Comparison of ENCODE assay signal across 16 cellular contexts in the genomic region with DNA sequence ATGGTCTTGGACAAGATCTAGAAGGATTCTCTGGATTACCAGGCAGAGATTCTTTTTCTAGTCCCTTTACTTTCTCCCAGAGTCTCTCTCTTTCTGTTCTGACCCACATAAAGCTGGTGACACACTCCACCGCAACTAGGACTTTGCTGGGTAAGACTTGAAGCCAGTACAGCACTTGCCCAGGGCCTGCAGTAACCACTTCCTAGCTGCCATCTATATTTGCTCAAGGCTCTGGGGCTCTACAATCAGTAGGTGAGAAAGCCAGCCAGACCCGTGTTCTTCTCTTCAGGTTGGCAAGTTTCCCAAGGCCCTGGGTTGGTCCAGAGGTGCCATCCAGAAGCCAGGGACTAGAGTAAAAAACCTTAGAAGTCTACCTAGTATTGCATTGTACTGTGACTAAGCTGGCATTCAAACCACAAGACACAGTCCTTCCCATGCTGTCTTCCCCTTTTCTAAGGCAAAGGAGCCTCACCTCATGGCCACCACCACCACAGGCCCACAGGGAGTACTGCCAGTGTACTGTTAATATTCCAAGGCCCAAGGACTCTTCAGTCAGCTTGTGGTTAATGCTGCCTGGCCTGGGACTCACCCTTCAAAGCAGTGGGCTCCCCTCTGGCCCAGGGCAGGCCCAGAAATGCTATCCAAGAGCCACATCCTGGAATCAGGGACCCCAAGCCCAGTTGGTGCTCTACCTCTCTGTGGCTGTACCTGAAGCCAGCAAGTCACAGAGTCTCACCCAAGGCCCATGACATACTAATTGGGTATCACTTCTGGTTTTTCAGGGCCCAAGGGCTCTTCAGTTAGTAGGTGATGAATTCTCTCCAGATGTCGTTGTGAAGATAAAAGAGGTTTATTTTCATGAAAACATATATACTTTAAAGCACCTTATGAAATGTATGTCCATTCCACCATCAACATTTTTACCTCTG. TPM values are rescaled to one million over a fixed set of nuclear protein-coding genes. Genes with fewer than 3 reads are reported as not detected.
DNase-seq lines count a peak whose midpoint lies in the region; ATAC-seq and TF ChIP-seq lines count a peak whose summit lies in the region.
"Had no signal": no experiment of that assay in that cellular context is flagged by ENCODE, and none has a peak within 500 bp of the region (broad histone marks: within the 10 kb centered on the region; RNA-seq: fewer than 3 reads in every experiment).

No MANE protein-coding gene starts in this region.

- ATAC-seq in HG03175 (IDR thresholded peaks at IDR 0.05; ENCODE audit: unreplicated experiment) = peak; percentile 70
- ATAC-seq in stimulated activated effector memory CD8-positive, alpha-beta T cell treated with anti-CD3 and anti-CD28 coated beads, Interleukin-12 subunit alpha, Interleukin-12 subunit beta, amount 100 ng/mL, for 72 hours = peak; percentile 34

- POLR2A ChIA-PET in OCI-LY7 (lab: Charles Lee) = interaction anchor here (0.6 kb wide), 1 partner anchor 197 kb away, joined by 3 read pairs; no protein-coding TSS in a partner anchor

- peaks cover 6% of the 10 kb centered on the region; the same call in 1 of the 2 replicates for H3K79me2 ChIP-seq in OCI-LY7 (ENCODE audit: insufficient read depth, low read depth, low read length)

- CTCF ChIA-PET in OCI-LY7 (lab: Charles Lee; ENCODE audit: unreplicated experiment) = no interaction called here

- no peak overlapping the region for H2AFZ ChIP-seq in OCI-LY7 (ENCODE audit: low read length)

- no peaks in the 10 kb centered on the region for H3K9me3 Mint-ChIP-seq in activated naive CD4-positive, alpha-beta T cell treated with anti-CD3 and anti-CD28 coated beads, Interleukin-2, amount 50 U/mL, for 24 hours
- no peaks in the 10 kb centered on the region for H3K9me3 Mint-ChIP-seq in stimulated activated effector memory CD8-positive, alpha-beta T cell treated with anti-CD3 and anti-CD28 coated beads, Interleukin-12 subunit alpha, Interleukin-12 subunit beta, amount 100 ng/mL, for 72 hours

- no peak overlapping the region for H3K4me3 Mint-ChIP-seq in activated naive CD4-positive, alpha-beta T cell treated with anti-CD3 and anti-CD28 coated beads, Interleukin-2, amount 50 U/mL, for 24 hours
- no peak overlapping the region for H3K4me3 Mint-ChIP-seq in stimulated activated effector memory CD8-positive, alpha-beta T cell treated with anti-CD3 and anti-CD28 coated beads, Interleukin-12 subunit alpha, Interleukin-12 subunit beta, amount 100 ng/mL, for 72 hours

- peaks cover 98% of the 10 kb centered on the region for H3K36me3 ChIP-seq in OCI-LY7 (ENCODE audit: insufficient read depth, low read length)
- H3K36me3 ChIP-seq: tibial nerve had no signal

- H4K20me1 ChIP-seq in OCI-LY7 (ENCODE audit: insufficient read depth, low read length) = no peaks in the 10 kb centered on the region

- peak overlapping the region; percentile 16 for H3K27ac Mint-ChIP-seq in activated naive CD4-positive, alpha-beta T cell treated with anti-CD3 and anti-CD28 coated beads, Interleukin-2, amount 50 U/mL, for 24 hours
- H3K27ac Mint-ChIP-seq in stimulated activated effector memory CD8-positive, alpha-beta T cell treated with anti-CD3 and anti-CD28 coated beads, Interleukin-12 subunit alpha, Interleukin-12 subunit beta, amount 100 ng/mL, for 72 hours = no peak overlapping the region

- H3K4me1 Mint-ChIP-seq in activated naive CD4-positive, alpha-beta T cell treated with anti-CD3 and anti-CD28 coated beads, Interleukin-2, amount 50 U/mL, for 24 hours = peaks cover 31% of the 10 kb centered on the region
- H3K4me1 Mint-ChIP-seq in stimulated activated effector memory CD8-positive, alpha-beta T cell treated with anti-CD3 and anti-CD28 coated beads, Interleukin-12 subunit alpha, Interleukin-12 subunit beta, amount 100 ng/mL, for 72 hours = no peaks in the 10 kb centered on the region

- H3K9me2 ChIP-seq in OCI-LY7 (ENCODE audit: insufficient read depth, low read length) = no peaks in the 10 kb centered on the region

- DNase-seq in activated naive CD4-positive, alpha-beta T cell treated with Interleukin-2 at 50 U/mL for 16 hours = no peak
- DNase-seq in SKM-1 treated with dmso at 0.1 percent for 144 hours (lab: John Stamatoyannopoulos, UW; ENCODE audit: unreplicated experiment) = peak; percentile 83
- no peak for DNase-seq in stimulated activated effector memory CD8-positive, alpha-beta T cell treated with anti-CD3 and anti-CD28 coated beads, Interleukin-12 subunit alpha, Interleukin-12 subunit beta, amount 100 ng/mL, for 72 hours (ENCODE audit: low spot score in 2 of 2)
- DNase-seq in ureter (ENCODE audit: low spot score) = no peak
- no peak for DNase-seq in OCI-LY7 (ENCODE audit: low spot score)
- DNase-seq in NCI-H748 (lab: John Stamatoyannopoulos, UW; ENCODE audit: unreplicated experiment) = no peak
- DNase-seq: ACHN, GOT3, mesendoderm, NCI-H146, NCI-H510A, occipital lobe, T1000 had no signal

- peaks cover 34% of the 10 kb centered on the region for H3K36me3 Mint-ChIP-seq in activated naive CD4-positive, alpha-beta T cell treated with anti-CD3 and anti-CD28 coated beads, Interleukin-2, amount 50 U/mL, for 24 hours
- H3K36me3 Mint-ChIP-seq in stimulated activated effector memory CD8-positive, alpha-beta T cell treated with anti-CD3 and anti-CD28 coated beads, Interleukin-12 subunit alpha, Interleukin-12 subunit beta, amount 100 ng/mL, for 72 hours = no peaks in the 10 kb centered on the region

- no peak for TF ChIP-seq CTCF in OCI-LY7 (conservative IDR thresholded peaks at IDR 0.05; ENCODE audit: low read length)

- intact Hi-C loops in OCI-LY7 (cut with micrococcal nuclease; ENCODE audit: unreplicated experiment) = no loop called here

- H3K4me3 ChIP-seq in OCI-LY7 (ENCODE audit: low read depth, low read length, poor library complexity, severe bottlenecking) = no peak overlapping the region
- H3K4me3 ChIP-seq: tibial nerve had no signal

- BruUV-seq in OCI-LY7 (replicated peaks; lab: Mats Ljungman, UMichigan) = no TSS peak

- H3K27me3 Mint-ChIP-seq in activated naive CD4-positive, alpha-beta T cell treated with anti-CD3 and anti-CD28 coated beads, Interleukin-2, amount 50 U/mL, for 24 hours = no peaks in the 10 kb centered on the region

- H3K4me1 ChIP-seq in OCI-LY7 (ENCODE audit: insufficient read depth, low read length, poor library complexity, severe bottlenecking) = no peaks in the 10 kb centered on the region
- H3K4me1 ChIP-seq: tibial nerve had no signal

- no peak overlapping the region for H3K4me2 ChIP-seq in OCI-LY7 (ENCODE audit: low read length)

- peaks cover 10% of the 10 kb centered on the region; the same call in 1 of the 2 replicates for H3K9me3 ChIP-seq in OCI-LY7 (ENCODE audit: low read length)

- no peak overlapping the region for H3K27ac ChIP-seq in OCI-LY7 (ENCODE audit: low read depth, low read length, poor library complexity, severe bottlenecking)

RNA-seq across cellular contexts. Expression of a gene that starts 54.7 kb away (rescaled TPM):
- total RNA-seq in ureter (2.6 TPM), OCI-LY7 (2022) (176 and 214 TPM in 2 replicates)
- total RNA-seq in OCI-LY7 (2014; rRNA removed; shearing (Covaris generic)) = 92.0 and 103 TPM in 2 replicates

Comparison
In these comparisons a context has a peak if more than half of its experiments do, and no peak if none do; other contexts are left out.
1. RNA of a gene that starts 54.7 kb away (total RNA-seq): 92.0 to 214 TPM in OCI-LY7; 2.6 TPM in ureter (single experiment); every median in the first group is over 10 times any median in the second.